In the genomic region with DNA sequence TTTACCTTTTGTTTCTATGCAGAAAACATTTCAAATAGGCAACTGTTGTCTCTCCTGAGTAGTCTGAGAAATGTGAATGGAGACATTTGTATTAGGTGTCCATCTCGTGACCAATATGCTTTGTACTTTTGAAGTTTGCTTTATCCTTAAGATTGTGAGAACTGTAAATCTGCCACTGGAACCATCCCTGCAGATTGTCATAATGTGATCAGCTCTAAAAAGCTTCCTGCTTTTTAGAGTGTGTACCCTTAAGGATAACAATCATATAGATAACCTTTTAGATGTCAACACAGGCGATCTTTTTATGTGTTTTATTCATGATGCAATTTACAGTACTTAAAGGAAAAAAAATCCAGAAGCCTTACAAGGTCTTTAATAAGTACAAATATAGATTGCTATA, we compare ENCODE assay signal across 13 cellular contexts.
"Had no signal": no experiment of that assay in that cellular context is flagged by ENCODE, and none has a peak within 500 bp of the region (broad histone marks: within the 10 kb centered on the region; RNA-seq: fewer than 3 reads in every experiment).

No MANE protein-coding gene starts in this region.

- H3K9me3 ChIP-seq: gastroesophageal sphincter, stomach, thoracic aorta had no signal

- H3K27ac ChIP-seq: brain microvascular endothelial cell, epithelial cell of prostate, gastroesophageal sphincter, hepatocyte, stomach, thoracic aorta had no signal

- H3K9me3 Mint-ChIP-seq: activated naive CD4-positive, alpha-beta T cell treated with anti-CD3 and anti-CD28 coated beads for 36 hours; effector memory CD8-positive, alpha-beta T cell; neural crest cell; WTC11 had no signal

- H3K36me3 Mint-ChIP-seq: WTC11 had no signal

- H3K27me3 Mint-ChIP-seq: effector memory CD8-positive, alpha-beta T cell had no signal

- H3K4me3 Mint-ChIP-seq: effector memory CD8-positive, alpha-beta T cell; neural crest cell; WTC11 had no signal

- H3K27ac Mint-ChIP-seq: activated naive CD4-positive, alpha-beta T cell treated with anti-CD3 and anti-CD28 coated beads for 36 hours had no signal

- DNase-seq: activated CD4-positive, alpha-beta T cell treated with anti-CD3 and anti-CD28 coated beads, Interleukin-2, amount 50 U/mL, for 4 hours; activated naive CD4-positive, alpha-beta T cell treated with anti-CD3 and anti-CD28 coated beads for 36 hours; brain microvascular endothelial cell; effector memory CD8-positive, alpha-beta T cell; stimulated activated CD4-positive, alpha-beta T cell treated with anti-CD3 and anti-CD28 coated beads, Interleukin-2, amount 100 ng/mL, for 48 hours; stomach had no signal

- ATAC-seq: effector memory CD8-positive, alpha-beta T cell; gastroesophageal sphincter; sciatic nerve had no signal

- H3K27me3 ChIP-seq: brain microvascular endothelial cell, gastroesophageal sphincter, hepatocyte, stomach had no signal
